Comparison of ENCODE assay signal across 30 cellular contexts in genomic region chr2:123051136-123051535, GRCh38.
"Had no signal": no experiment of that assay in that cellular context is flagged by ENCODE, and none has a peak within 500 bp of the region (broad histone marks: within the 10 kb centered on the region; RNA-seq: fewer than 3 reads in every experiment).

No MANE protein-coding gene starts in this region.

- H3K4me3 Mint-ChIP-seq: activated CD4-positive, alpha-beta T cell treated with anti-CD3 and anti-CD28 coated beads, Interleukin-2, amount 10 ng/mL, durations not matched to agents 24 days and 14 days; activated CD8-positive, alpha-beta T cell treated with anti-CD3 and anti-CD28 coated beads, Interleukin-2, amount 10 ng/mL, durations not matched to agents 7 days and 5 days; activated naive CD4-positive, alpha-beta T cell treated with anti-CD3 and anti-CD28 coated beads for 36 hours; activated T-cell treated with anti-CD3 and anti-CD28 coated beads, Interleukin-2, amount 50 U/mL, for 4 hours; activated T-helper 1 cell treated with anti-CD3 and anti-CD28 coated beads, Interleukin-12 subunit alpha, Interleukin-12 subunit beta, Interleukin-2, Interleukin-4 antibody, amounts not matched to agents 30 ng/mL and 10 ng/mL and 1 ng/mL, durations not matched to agents 14 hours and 24 hours and 36 hours; brain; T-helper 1 cell treated with Interleukin-12 subunit alpha and Interleukin-12 subunit beta and Interleukin-4 antibody, amounts not matched to agents 30 μg/mL and 1 μg/mL, for 36 hours had no signal

- H3K27ac Mint-ChIP-seq: activated CD4-positive, alpha-beta T cell treated with anti-CD3 and anti-CD28 coated beads, Interleukin-2, amount 10 ng/mL, durations not matched to agents 24 days and 14 days; activated CD8-positive, alpha-beta T cell treated with anti-CD3 and anti-CD28 coated beads, Interleukin-2, amount 10 ng/mL, durations not matched to agents 7 days and 5 days; activated naive CD4-positive, alpha-beta T cell treated with anti-CD3 and anti-CD28 coated beads for 36 hours; activated naive CD4-positive, alpha-beta T cell treated with anti-CD3 and anti-CD28 coated beads, Interleukin-2, amount 50 U/mL, for 72 hours; activated T-helper 1 cell treated with anti-CD3 and anti-CD28 coated beads, Interleukin-12 subunit alpha, Interleukin-12 subunit beta, Interleukin-2, Interleukin-4 antibody, amounts not matched to agents 30 ng/mL and 10 ng/mL and 1 ng/mL, durations not matched to agents 14 hours and 24 hours and 36 hours; brain; T-helper 1 cell treated with Interleukin-12 subunit alpha and Interleukin-12 subunit beta and Interleukin-4 antibody, amounts not matched to agents 30 μg/mL and 1 μg/mL, for 36 hours had no signal

- H3K27me3 Mint-ChIP-seq: activated CD4-positive, alpha-beta T cell treated with anti-CD3 and anti-CD28 coated beads, Interleukin-2, amount 10 ng/mL, durations not matched to agents 24 days and 14 days had no signal

- H3K36me3 ChIP-seq: adrenal gland, colonic mucosa, SJSA1, WERI-Rb-1 had no signal

- H3K9me3 Mint-ChIP-seq: activated CD4-positive, alpha-beta T cell treated with anti-CD3 and anti-CD28 coated beads, Interleukin-2, amount 10 ng/mL, durations not matched to agents 24 days and 14 days had no signal

- ATAC-seq: activated CD8-positive, alpha-beta T cell treated with anti-CD3 and anti-CD28 coated beads, Interleukin-2, amount 10 ng/mL, durations not matched to agents 7 days and 5 days; activated naive CD4-positive, alpha-beta T cell treated with anti-CD3 and anti-CD28 coated beads, Interleukin-2, amount 50 U/mL, for 72 hours; activated T-cell treated with anti-CD3 and anti-CD28 coated beads, Interleukin-2, amount 50 U/mL, for 4 hours had no signal

- H3K9ac ChIP-seq: KMS-11, SK-N-SH had no signal

- H3K27ac ChIP-seq: adrenal gland, colonic mucosa, KMS-11, SJSA1, WERI-Rb-1 had no signal

- H3K9me3 ChIP-seq: adrenal gland, colonic mucosa, SJSA1, SK-N-SH had no signal

- FAIRE-seq: bronchial epithelial cell had no signal

- H3K4me3 ChIP-seq: adrenal gland, colonic mucosa, SJSA1 had no signal

- DNase-seq: activated CD4-positive, alpha-beta T cell treated with anti-CD3 and anti-CD28 coated beads, Interleukin-2, amount 10 ng/mL, durations not matched to agents 24 days and 14 days; activated CD4-positive, alpha-beta T cell treated with anti-CD3 and anti-CD28 coated beads, Interleukin-2, amount 50 U/mL, for 4 hours; activated CD8-positive, alpha-beta T cell treated with anti-CD3 and anti-CD28 coated beads, Interleukin-2, amount 10 ng/mL, durations not matched to agents 7 days and 5 days; activated gamma-delta T cell treated with Interleukin-2 at 50 U/mL for 16 hours; activated naive CD4-positive, alpha-beta T cell treated with anti-CD3 and anti-CD28 coated beads for 36 hours; activated T-cell treated with anti-CD3 and anti-CD28 coated beads, Interleukin-2, amount 50 U/mL, for 4 hours; adrenal gland; caudate nucleus; colonic mucosa; NCI-H1105; NCI-H1417 treated with DMSO at 0.1 percent for 48 hours; NCI-H187 treated with DMSO at 0.1 percent for 48 hours; NCI-H2081; NCI-H2171 treated with DMSO at 0.1 percent for 48 hours; NCI-H2227 treated with DMSO at 0.1 percent for 48 hours; NCI-H446; NCI-H510A treated with DMSO at 0.1 percent for 48 hours; NCI-H69; NCI-H82; SHP77 treated with DMSO at 0.1 percent for 48 hours; SK-N-SH; T-helper 9 cell; WERI-Rb-1 had no signal

- H3K36me3 Mint-ChIP-seq: activated naive CD4-positive, alpha-beta T cell treated with anti-CD3 and anti-CD28 coated beads, Interleukin-2, amount 50 U/mL, for 72 hours; brain had no signal

- H3K4me2 ChIP-seq: KMS-11, SK-N-SH had no signal

- H3K4me1 ChIP-seq: adrenal gland, colonic mucosa, SJSA1 had no signal

- H3K4me1 Mint-ChIP-seq: activated CD4-positive, alpha-beta T cell treated with anti-CD3 and anti-CD28 coated beads, Interleukin-2, amount 10 ng/mL, durations not matched to agents 24 days and 14 days; brain had no signal

- H3K27me3 ChIP-seq: adrenal gland, colonic mucosa, SJSA1 had no signal

- H3K9me2 ChIP-seq: SK-N-SH had no signal
